In genomic region chr12:108337235-108338223, GRCh38 we compare ENCODE assay signal across 1 cellular context.
TF ChIP-seq lines count a peak whose summit lies in the region.

No MANE protein-coding gene starts in this region.

TF ChIP-seq in K562, 482 proteins besides CTCF, POLR2A, EP300 and RAD21 (continued from another document and continues in another):
- TF ChIP-seq IRF1 (CRISPR knock-in tag; IDR thresholded peaks at IDR 0.05; ENCODE audit: borderline replicate concordance) (no peak), FOXP1 (CRISPR knock-in tag; IDR thresholded peaks at IDR 0.05) (no peak), RBM34 (IDR thresholded peaks at IDR 0.05; ENCODE audit: borderline replicate concordance, insufficient read depth, low read length) (no peak), ZNF354B (CRISPR knock-in tag; IDR thresholded peaks at IDR 0.05) (no peak), TCF7 (IDR thresholded peaks at IDR 0.05; ENCODE audit: borderline replicate concordance) (no peak), THAP12 (CRISPR knock-in tag; IDR thresholded peaks at IDR 0.05) (no peak), ZNF347 (CRISPR knock-in tag; IDR thresholded peaks at IDR 0.05; ENCODE audit: low read depth) (no peak), CHCHD3 (CRISPR knock-in tag; IDR thresholded peaks at IDR 0.05) (no peak), GABPB2 (CRISPR knock-in tag; conservative IDR thresholded peaks at IDR 0.05) (no peak), STAT5B (CRISPR knock-in tag; IDR thresholded peaks at IDR 0.05) (no peak), YY1 (IDR thresholded peaks at IDR 0.05; ENCODE audit: borderline replicate concordance in 1 of 3, control insufficient read depth in 1 of 3, extremely low read depth in 1 of 3, insufficient read depth in 3 of 3, insufficient read length in 1 of 3, insufficient replicate concordance in 2 of 3, low read depth in 1 of 3, low read length in 2 of 3) (peak in 2 of 3 experiments; percentile 17 to 21), RB1 (IDR thresholded peaks at IDR 0.05; ENCODE audit: low read depth) (peak; percentile 26; the same call in 1 of the 2 replicates), RBM14 (IDR thresholded peaks at IDR 0.05; ENCODE audit: borderline replicate concordance, insufficient read depth, low read depth, low read length) (no peak), MYNN (IDR thresholded peaks at IDR 0.05) (peak; percentile 65; the same call in 1 of the 2 replicates), MYNN (CRISPR knock-in tag; IDR thresholded peaks at IDR 0.05) (no peak), TFAP4 (CRISPR knock-in tag; IDR thresholded peaks at IDR 0.05; ENCODE audit: borderline replicate concordance) (no peak), ZNF280B (CRISPR knock-in tag; IDR thresholded peaks at IDR 0.05) (no peak), SMAD4 (CRISPR knock-in tag; conservative IDR thresholded peaks at IDR 0.05) (0 out of 2 replicates have a peak, but pooled peaks have one; percentile 35), CSDE1 (IDR thresholded peaks at IDR 0.05) (no peak), ZNF77 (CRISPR knock-in tag; IDR thresholded peaks at IDR 0.05) (no peak), ARID3B (CRISPR knock-in tag; IDR thresholded peaks at IDR 0.05; ENCODE audit: borderline replicate concordance) (no peak), ZNF407 (IDR thresholded peaks at IDR 0.05; ENCODE audit: low read depth) (no peak), COPS2 (conservative IDR thresholded peaks at IDR 0.05) (no peak), HMGXB4 (CRISPR knock-in tag; IDR thresholded peaks at IDR 0.05) (no peak), E2F1 (CRISPR knock-in tag; IDR thresholded peaks at IDR 0.05) (no peak), BMI1 (IDR thresholded peaks at IDR 0.05; ENCODE audit: low read length) (no peak), SFPQ (IDR thresholded peaks at IDR 0.05; ENCODE audit: low read depth, low read length) (no peak), DDX20 (tag; IDR thresholded peaks at IDR 0.05; ENCODE audit: low read depth) (no peak), ARNT (IDR thresholded peaks at IDR 0.05) (peak in 1 of 2 experiments; percentile 65; a peak in 1 of 4 replicates), SRSF9 (IDR thresholded peaks at IDR 0.05; ENCODE audit: borderline replicate concordance, low read depth, low read length) (no peak), CREB3 (tag; conservative IDR thresholded peaks at IDR 0.05; ENCODE audit: low read depth) (no peak), NR3C1 (CRISPR knock-in tag; IDR thresholded peaks at IDR 0.05) (no peak), MIER1 (IDR thresholded peaks at IDR 0.05; ENCODE audit: low read depth) (peak; percentile 55; the same call in 1 of the 2 replicates), TRIM24 (IDR thresholded peaks at IDR 0.05) (peak; percentile 63 to 85; a peak in 3 of 4 replicates), MEF2A (IDR thresholded peaks at IDR 0.05; ENCODE audit: control insufficient read depth, low read depth, low read length) (0 out of 2 replicates have a peak, but pooled peaks have one; percentile 17), ZNF217 (CRISPR knock-in tag; IDR thresholded peaks at IDR 0.05) (no peak), NR2C1 (IDR thresholded peaks at IDR 0.05) (no peak; the same call in 1 of the 2 replicates), NR2C1 (tag; IDR thresholded peaks at IDR 0.05) (no peak)
